35 cellular contexts compared by ENCODE assay signal in genomic region chr9:77632652-77633051, GRCh38. TPM values are rescaled to one million over a fixed set of nuclear protein-coding genes. Genes with fewer than 3 reads are reported as not detected.
"Had no signal": no experiment of that assay in that cellular context is flagged by ENCODE, and none has a peak within 500 bp of the region (broad histone marks: within the 10 kb centered on the region; RNA-seq: fewer than 3 reads in every experiment).

No MANE protein-coding gene starts in this region.

- FAIRE-seq: RCC 7860 had no signal

- H3K27me3 Mint-ChIP-seq: activated naive CD8-positive, alpha-beta T cell had no signal

- H3K27ac ChIP-seq: cardiac muscle cell, PC-9, VCaP had no signal

- H3K4me3 ChIP-seq: cardiac muscle cell, PC-9 had no signal

- H3K9me3 Mint-ChIP-seq: activated CD4-positive, alpha-beta memory T cell treated with anti-CD3 and anti-CD28 coated beads, Interleukin-2, amount 10 ng/mL, durations not matched to agents 7 days and 5 days; activated naive CD4-positive, alpha-beta T cell treated with anti-CD3 and anti-CD28 coated beads, Interleukin-2, amount 10 ng/mL, durations not matched to agents 7 days and 5 days; central memory CD8-positive, alpha-beta T cell had no signal

- H3K36me3 ChIP-seq: cardiac muscle cell had no signal

- H3K27ac Mint-ChIP-seq: activated CD4-positive, alpha-beta memory T cell treated with anti-CD3 and anti-CD28 coated beads, Interleukin-2, amount 10 ng/mL, durations not matched to agents 7 days and 5 days; activated CD8-positive, alpha-beta memory T cell treated with anti-CD3 and anti-CD28 coated beads, Interleukin-2, amount 10 ng/mL, durations not matched to agents 7 days and 5 days; activated naive CD4-positive, alpha-beta T cell treated with anti-CD3 and anti-CD28 coated beads, Interleukin-2, amount 10 ng/mL, durations not matched to agents 7 days and 5 days; activated naive CD8-positive, alpha-beta T cell had no signal

- H3K36me3 Mint-ChIP-seq: activated CD8-positive, alpha-beta memory T cell treated with anti-CD3 and anti-CD28 coated beads, Interleukin-2, amount 10 ng/mL, durations not matched to agents 7 days and 5 days; activated naive CD4-positive, alpha-beta T cell treated with anti-CD3 and anti-CD28 coated beads, Interleukin-2, amount 10 ng/mL, durations not matched to agents 7 days and 5 days; activated naive CD8-positive, alpha-beta T cell had no signal

- DNase-seq: activated CD4-positive, alpha-beta memory T cell treated with anti-CD3 and anti-CD28 coated beads, Interleukin-2, amount 10 ng/mL, durations not matched to agents 7 days and 5 days; activated CD4-positive, alpha-beta T cell treated with anti-CD3 and anti-CD28 coated beads for 1 hour; activated CD4-positive, alpha-beta T cell treated with anti-CD3 and anti-CD28 coated beads for 48 hours; activated CD4-positive, CD25-positive, alpha-beta regulatory T cell; activated CD8-positive, alpha-beta memory T cell treated with anti-CD3 and anti-CD28 coated beads for 24 hours; activated CD8-positive, alpha-beta memory T cell treated with anti-CD3 and anti-CD28 coated beads, Interleukin-2, amount 10 ng/mL, durations not matched to agents 7 days and 5 days; activated CD8-positive, alpha-beta memory T cell treated with anti-CD3 and anti-CD28 coated beads, Interleukin-2, amount 50 U/mL, for 48 hours; activated effector memory CD4-positive, alpha-beta T cell treated with Interleukin-2 at 50 U/mL for 16 hours; activated naive CD4-positive, alpha-beta T cell treated with anti-CD3 and anti-CD28 coated beads, Interleukin-2, amount 10 ng/mL, durations not matched to agents 7 days and 5 days; activated T-cell treated with anti-CD3 and anti-CD28 coated beads, Interleukin-2, amount 50 U/mL, for 48 hours; amniotic stem cell; aorta; KG1; MM.1S; MV-4-11; NCI-H1092; NCI-H1436 treated with DMSO at 0.1 percent for 48 hours; NCI-H1694 treated with DMSO at 0.1 percent for 48 hours; NCI-H2029; NCI-H345; NCI-H524 treated with DMSO at 0.1 percent for 48 hours; PC-9; Right ventricle myocardium superior; SW 1271; T-helper 1 cell; T-helper 2 cell; T-helper 9 cell had no signal

- H3K4me1 Mint-ChIP-seq: activated CD4-positive, alpha-beta memory T cell treated with anti-CD3 and anti-CD28 coated beads, Interleukin-2, amount 10 ng/mL, durations not matched to agents 7 days and 5 days; activated CD8-positive, alpha-beta memory T cell treated with anti-CD3 and anti-CD28 coated beads, Interleukin-2, amount 10 ng/mL, durations not matched to agents 7 days and 5 days; activated naive CD4-positive, alpha-beta T cell treated with anti-CD3 and anti-CD28 coated beads, Interleukin-2, amount 10 ng/mL, durations not matched to agents 7 days and 5 days; central memory CD8-positive, alpha-beta T cell had no signal

- ATAC-seq: activated CD8-positive, alpha-beta memory T cell treated with anti-CD3 and anti-CD28 coated beads, Interleukin-2, amount 10 ng/mL, durations not matched to agents 7 days and 5 days had no signal

- H3K4me2 ChIP-seq: PC-9 had no signal

- H3K4me3 Mint-ChIP-seq: activated CD4-positive, alpha-beta memory T cell treated with anti-CD3 and anti-CD28 coated beads, Interleukin-2, amount 10 ng/mL, durations not matched to agents 7 days and 5 days; activated CD8-positive, alpha-beta memory T cell treated with anti-CD3 and anti-CD28 coated beads, Interleukin-2, amount 10 ng/mL, durations not matched to agents 7 days and 5 days; activated naive CD4-positive, alpha-beta T cell treated with anti-CD3 and anti-CD28 coated beads, Interleukin-2, amount 10 ng/mL, durations not matched to agents 7 days and 5 days; activated naive CD8-positive, alpha-beta T cell; central memory CD8-positive, alpha-beta T cell had no signal

- H3K27me3 ChIP-seq: cardiac muscle cell had no signal

- H2AFZ ChIP-seq: PC-9 had no signal

RNA-seq across cellular contexts. Expression of gene GNA14, which starts 15.5 kb away (rescaled TPM):
- total RNA-seq: activated CD4-positive, alpha-beta memory T cell treated with anti-CD3 and anti-CD28 coated beads, Interleukin-2, amount 10 ng/mL, durations not matched to agents 7 days and 5 days; activated CD8-positive, alpha-beta memory T cell treated with anti-CD3 and anti-CD28 coated beads, Interleukin-2, amount 10 ng/mL, durations not matched to agents 7 days and 5 days; LHCN-M2; NCI-H460; OCI-LY7 had no signal
